In genomic region chr2:195779491-195779890, GRCh38 we compare ENCODE assay signal across 26 cellular contexts.
A peak's percentile ranks its signal among the peaks of the same experiment; 100 is the strongest.
DNase-seq lines count a peak whose midpoint lies in the region; ATAC-seq, FAIRE-seq and TF ChIP-seq lines count a peak whose summit lies in the region.
"Had no signal": no experiment of that assay in that cellular context is flagged by ENCODE, and none has a peak within 500 bp of the region (broad histone marks: within the 10 kb centered on the region; RNA-seq: fewer than 3 reads in every experiment).

No MANE protein-coding gene starts in this region.

- no peak overlapping the region for H3K4me3 Mint-ChIP-seq in WTC11
- H3K4me3 Mint-ChIP-seq: activated CD4-positive, alpha-beta T cell treated with anti-CD3 and anti-CD28 coated beads for 36 hours; CD8-positive, alpha-beta T cell; HFFc6; natural killer cell; stimulated activated naive CD8-positive, alpha-beta T cell treated with anti-CD3 and anti-CD28 coated beads, Interleukin-15, Interleukin-2, amounts not matched to agents 100 ng/mL and 50 ng/mL, for 24 hours; T-helper 1 cell treated with Interleukin-12 subunit alpha and Interleukin-12 subunit beta and Interleukin-4 antibody, amounts not matched to agents 30 μg/mL and 1 μg/mL, for 36 hours had no signal

- H3K9me3 ChIP-seq in MG63, result no peaks in the 10 kb centered on the region
- H3K9me3 ChIP-seq: SK-N-SH, thyroid gland, vagina had no signal

- DNase-seq in EH (ENCODE audit: low read depth), result peak; percentile 19
- DNase-seq in MG63, result peak; percentile 3
- DNase-seq in WTC11 (ENCODE audit: low spot score), result no peak
- DNase-seq in NCI-H187 (lab: John Stamatoyannopoulos, UW), result no peak
- DNase-seq in NCI-H446 (lab: John Stamatoyannopoulos, UW), result no peak
- no peak for DNase-seq in OCI-M2 (lab: John Stamatoyannopoulos, UW; ENCODE audit: unreplicated experiment)
- DNase-seq in kidney glomerular epithelial cell (lab: John Stamatoyannopoulos, UW), result no peak
- DNase-seq: activated CD4-positive, alpha-beta T cell treated with anti-CD3 and anti-CD28 coated beads for 36 hours; activated gamma-delta T cell; activated T-cell treated with anti-CD3 and anti-CD28 coated beads, Interleukin-2, amount 50 U/mL, for 1 hour; CD8-positive, alpha-beta T cell; cerebellar nuclear complex; DMS153; GF-D8; HFFc6; natural killer cell; NCI-H1105; NCI-H2029; SK-N-SH; thyroid gland had no signal

- no peak for TF ChIP-seq CTCF in WTC11 (IDR thresholded peaks at IDR 0.05)

- H3K4me3 ChIP-seq in MG63, result no peak overlapping the region
- H3K4me3 ChIP-seq: thyroid gland, vagina had no signal

- peak; percentile 57; the same call in 1 of the 2 replicates for ATAC-seq in WTC11
- ATAC-seq: activated CD4-positive, alpha-beta T cell treated with anti-CD3 and anti-CD28 coated beads for 36 hours; CD8-positive, alpha-beta T cell; natural killer cell had no signal

- POLR2A ChIA-PET in WTC11 (lab: Charles Lee), result no interaction called here

- H3K27me3 ChIP-seq in MG63, result no peaks in the 10 kb centered on the region
- H3K27me3 ChIP-seq: thyroid gland, vagina had no signal

- FAIRE-seq in islet of Langerhans (lab: Jason Lieb, UNC), result peak; percentile 68
- FAIRE-seq: astrocyte, keratinocyte had no signal

- no peaks in the 10 kb centered on the region for H3K36me3 ChIP-seq in MG63
- H3K36me3 ChIP-seq: thyroid gland, vagina had no signal

- no peak overlapping the region for H3K27ac Mint-ChIP-seq in WTC11
- H3K27ac Mint-ChIP-seq: activated CD4-positive, alpha-beta T cell treated with anti-CD3 and anti-CD28 coated beads for 36 hours; CD8-positive, alpha-beta T cell; HFFc6; natural killer cell; stimulated activated naive CD8-positive, alpha-beta T cell treated with anti-CD3 and anti-CD28 coated beads, Interleukin-15, Interleukin-2, amounts not matched to agents 100 ng/mL and 50 ng/mL, for 24 hours; T-helper 1 cell treated with Interleukin-12 subunit alpha and Interleukin-12 subunit beta and Interleukin-4 antibody, amounts not matched to agents 30 μg/mL and 1 μg/mL, for 36 hours had no signal

- no peaks in the 10 kb centered on the region for H3K9me3 Mint-ChIP-seq in WTC11
- H3K9me3 Mint-ChIP-seq: CD8-positive, alpha-beta T cell; HFFc6; natural killer cell; stimulated activated naive CD8-positive, alpha-beta T cell treated with anti-CD3 and anti-CD28 coated beads, Interleukin-15, Interleukin-2, amounts not matched to agents 100 ng/mL and 50 ng/mL, for 24 hours; T-helper 1 cell treated with Interleukin-12 subunit alpha and Interleukin-12 subunit beta and Interleukin-4 antibody, amounts not matched to agents 30 μg/mL and 1 μg/mL, for 36 hours had no signal

- peaks cover 16% of the 10 kb centered on the region for H3K4me1 Mint-ChIP-seq in WTC11
- H3K4me1 Mint-ChIP-seq: activated CD4-positive, alpha-beta T cell treated with anti-CD3 and anti-CD28 coated beads for 36 hours; natural killer cell had no signal

- no peaks in the 10 kb centered on the region for H3K36me3 Mint-ChIP-seq in WTC11
- H3K36me3 Mint-ChIP-seq: CD8-positive, alpha-beta T cell; natural killer cell had no signal

- CTCF ChIA-PET in WTC11 (lab: Charles Lee), result interaction anchor here (0.7 kb wide), 1 partner anchor 159 kb away, joined by 3 read pairs; no protein-coding TSS in a partner anchor

- H3K27me3 Mint-ChIP-seq in WTC11 (ENCODE audit: low read depth), result no peaks in the 10 kb centered on the region
- H3K27me3 Mint-ChIP-seq: activated CD4-positive, alpha-beta T cell treated with anti-CD3 and anti-CD28 coated beads for 36 hours; stimulated activated naive CD8-positive, alpha-beta T cell treated with anti-CD3 and anti-CD28 coated beads, Interleukin-15, Interleukin-2, amounts not matched to agents 100 ng/mL and 50 ng/mL, for 24 hours had no signal

TF ChIP-seq in WTC11, 78 proteins besides CTCF, POLR2A, EP300 and RAD21:
- TF ChIP-seq, protein P1, sequence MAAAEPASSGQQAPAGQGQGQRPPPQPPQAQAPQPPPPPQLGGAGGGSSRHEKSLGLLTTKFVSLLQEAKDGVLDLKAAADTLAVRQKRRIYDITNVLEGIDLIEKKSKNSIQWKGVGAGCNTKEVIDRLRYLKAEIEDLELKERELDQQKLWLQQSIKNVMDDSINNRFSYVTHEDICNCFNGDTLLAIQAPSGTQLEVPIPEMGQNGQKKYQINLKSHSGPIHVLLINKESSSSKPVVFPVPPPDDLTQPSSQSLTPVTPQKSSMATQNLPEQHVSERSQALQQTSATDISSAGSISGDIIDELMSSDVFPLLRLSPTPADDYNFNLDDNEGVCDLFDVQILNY (CRISPR knock-in tag; IDR thresholded peaks at IDR 0.05), result no peak
- TF ChIP-seq SMAD4 (CRISPR knock-in tag; IDR thresholded peaks at IDR 0.05) (no peak), ZNF532 (CRISPR knock-in tag; IDR thresholded peaks at IDR 0.05; ENCODE audit: borderline replicate concordance) (no peak), RELA (CRISPR knock-in tag; IDR thresholded peaks at IDR 0.05; ENCODE audit: borderline replicate concordance) (no peak), SOX15 (CRISPR knock-in tag; IDR thresholded peaks at IDR 0.05) (no peak), TEAD4 (CRISPR knock-in tag; IDR thresholded peaks at IDR 0.05) (no peak), IRF2 (CRISPR knock-in tag; IDR thresholded peaks at IDR 0.05; ENCODE audit: borderline replicate concordance, low read depth) (no peak), ZBTB21 (CRISPR knock-in tag; IDR thresholded peaks at IDR 0.05; ENCODE audit: borderline replicate concordance) (no peak), OVOL2 (CRISPR knock-in tag; IDR thresholded peaks at IDR 0.05; ENCODE audit: borderline replicate concordance) (no peak), TCF7 (CRISPR knock-in tag; IDR thresholded peaks at IDR 0.05; ENCODE audit: low read depth) (no peak), FOXK1 (CRISPR knock-in tag; IDR thresholded peaks at IDR 0.05) (no peak), USF2 (CRISPR knock-in tag; IDR thresholded peaks at IDR 0.05) (no peak), MXD4 (CRISPR knock-in tag; IDR thresholded peaks at IDR 0.05; ENCODE audit: borderline replicate concordance) (no peak), ETV6 (CRISPR knock-in tag; IDR thresholded peaks at IDR 0.05) (no peak), HMGXB4 (CRISPR knock-in tag; IDR thresholded peaks at IDR 0.05) (no peak), SP1 (CRISPR knock-in tag; conservative IDR thresholded peaks at IDR 0.05) (no peak), NFE2L1 (CRISPR knock-in tag; IDR thresholded peaks at IDR 0.05) (no peak)

Comparison
In these comparisons a context has a peak if more than half of its experiments do, and no peak if none do; other contexts are left out.
1. DNase-seq: peak in EH (single experiment) and MG63 (single experiment); none in WTC11 (single experiment), NCI-H187 (0 of 2), NCI-H446 (0 of 2), OCI-M2 (single experiment) and kidney glomerular epithelial cell (single experiment).